4 cellular contexts compared by ENCODE assay signal in the genomic region with DNA sequence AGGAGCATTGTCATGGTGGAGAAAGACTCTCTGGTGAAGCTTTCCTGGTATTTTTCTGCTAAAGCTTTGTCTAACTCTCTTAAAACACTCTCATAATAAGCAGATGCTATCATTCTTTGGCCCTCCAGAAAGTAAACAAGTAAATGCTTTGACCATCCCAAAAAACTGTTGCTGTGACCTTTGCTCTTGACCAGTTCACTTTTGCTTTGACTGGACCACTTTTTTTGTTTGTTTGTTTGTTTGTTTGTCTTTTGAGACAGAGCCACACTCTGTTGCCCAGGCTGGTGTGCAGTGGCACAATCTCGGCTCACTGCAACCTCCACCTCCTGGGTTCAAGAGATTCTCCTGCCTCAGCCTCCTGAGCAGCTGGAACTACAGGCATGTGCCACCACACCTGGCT. TPM values are rescaled to one million over a fixed set of nuclear protein-coding genes. Genes with fewer than 3 reads are reported as not detected.
"Had no signal": no experiment of that assay in that cellular context is flagged by ENCODE, and none has a peak within 500 bp of the region (broad histone marks: within the 10 kb centered on the region; RNA-seq: fewer than 3 reads in every experiment).

No MANE protein-coding gene starts in this region.

RNA-seq across cellular contexts. Expression of gene ADORA3, which starts 44.4 kb away (rescaled TPM):
- total RNA-seq: LHCN-M2, M059J, MCF 10A, NCI-H460 had no signal

RNA-seq across cellular contexts. Expression of gene TMIGD3, which starts 44.4 kb away (rescaled TPM):
- total RNA-seq: LHCN-M2, M059J, MCF 10A, NCI-H460 had no signal
